Comparison of ENCODE assay signal across 10 cellular contexts in the genomic region with DNA sequence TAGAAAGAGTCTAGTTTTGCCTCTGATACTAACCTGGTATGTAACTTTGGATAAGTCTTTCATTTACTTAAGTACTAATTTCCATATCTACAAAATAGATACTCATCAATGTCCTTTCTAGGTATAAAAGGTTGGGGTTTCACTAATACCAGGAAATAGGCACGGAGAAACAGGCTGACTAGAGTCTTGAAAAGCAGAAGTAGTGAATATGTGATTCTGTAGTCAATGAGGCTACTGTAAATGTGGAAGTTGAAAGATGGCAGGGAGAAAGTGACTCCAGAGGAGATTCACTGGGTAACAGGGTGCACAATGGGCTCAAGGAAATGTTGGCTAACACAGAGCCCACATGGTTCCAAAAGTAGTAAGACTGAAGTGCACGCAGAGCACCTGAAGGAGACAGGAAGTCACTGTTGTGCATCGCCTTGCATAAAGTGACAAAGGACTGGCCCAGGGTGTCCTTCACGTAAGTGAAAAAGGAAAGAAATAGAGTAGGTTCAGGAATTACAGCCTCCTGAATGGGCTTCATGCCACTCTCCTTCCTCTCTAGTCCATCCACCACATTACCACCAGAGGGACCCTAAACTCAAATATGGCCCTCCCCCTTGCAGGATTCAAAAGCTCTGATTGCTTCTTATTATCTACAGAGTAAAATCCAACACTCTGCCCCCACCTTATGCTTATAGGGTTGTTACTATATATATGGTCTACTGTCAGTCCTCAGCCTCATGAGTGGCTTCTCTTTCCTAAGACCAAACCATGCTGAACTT.
DNase-seq lines count a peak whose midpoint lies in the region; ATAC-seq, FAIRE-seq and TF ChIP-seq lines count a peak whose summit lies in the region.
"Had no signal": no experiment of that assay in that cellular context is flagged by ENCODE, and none has a peak within 500 bp of the region (broad histone marks: within the 10 kb centered on the region; RNA-seq: fewer than 3 reads in every experiment).

No MANE protein-coding gene starts in this region.

- H3K4me3 ChIP-seq in HepG2 (replicated peaks in 1 of 3; ENCODE audit: insufficient read depth in 1 of 3, low read depth in 2 of 3, low read length in 3 of 3) (no peak overlapping the region), tibial nerve (no peak overlapping the region)

- no peak for TF ChIP-seq RAD21 in HepG2 (CRISPR knock-in tag; IDR thresholded peaks at IDR 0.05)

- TF ChIP-seq POLR2A in HepG2 (IDR thresholded peaks at IDR 0.05; ENCODE audit: insufficient read depth in 1 of 2, low read depth in 2 of 2, low read length in 2 of 2) = no peak
- no peak for TF ChIP-seq POLR2A in tibial nerve (IDR thresholded peaks at IDR 0.05)

- H3K79me2 ChIP-seq in HepG2 (ENCODE audit: insufficient read depth, low read length) = no peaks in the 10 kb centered on the region

- WGBS in HepG2 (ENCODE audit: low lambda C conversion rate) = 17% methylated on average over 4 of the region's 4 CpGs
- 74 to 75% methylated on average over 4 of the region's 4 CpGs for WGBS in tibial nerve, 2 donors

- H3K4me1 ChIP-seq in HepG2 (ENCODE audit: insufficient read depth, low read length) (no peaks in the 10 kb centered on the region), tibial nerve (no peaks in the 10 kb centered on the region)

- H3K27ac ChIP-seq in HepG2 (ENCODE audit: extremely low read length, insufficient read depth, low read length) = no peak overlapping the region
- no peak overlapping the region for H3K27ac ChIP-seq in tibial nerve
- H3K27ac ChIP-seq: neutrophil had no signal

- DNase-seq in DMS53 (lab: John Stamatoyannopoulos, UW) (peak; percentile 3), DMS53 treated with DMSO at 0.1 percent for 48 hours (lab: John Stamatoyannopoulos, UW; ENCODE audit: unreplicated experiment) (no peak), NCI-H446 treated with DMSO at 0.1 percent for 48 hours (lab: John Stamatoyannopoulos, UW) (peak; percentile 17), HepG2 (ENCODE audit: low spot score) (no peak), epidermal melanocyte (ENCODE audit: insufficient read length, low spot score) (no peak), tibial nerve (ENCODE audit: low spot score in 2 of 2) (no peak)
- DNase-seq: activated CD4-positive, alpha-beta T cell treated with anti-CD3 and anti-CD28 coated beads, Interleukin-2, amount 10 ng/mL, durations not matched to agents 7 days and 5 days had no signal

- H3K4me2 ChIP-seq in HepG2 (ENCODE audit: low read depth, low read length) = no peak overlapping the region

- in situ Hi-C loops in HepG2 (cut with HindIII; ENCODE audit: extremely low pct_ligation_motif_present, low pct_unique_long_range_greater_than_20kb) = no loop called here

- H3K9ac ChIP-seq in HepG2 (ENCODE audit: insufficient read depth, low read depth, low read length) = no peak overlapping the region

- no TSS peak for BruUV-seq in HepG2 (replicated peaks; lab: Mats Ljungman, UMichigan)

- ATAC-seq in GM21526 (IDR thresholded peaks at IDR 0.05; ENCODE audit: low FRiP score, unreplicated experiment) = peak; percentile 62
- ATAC-seq in HepG2 = peak; percentile 76
- ATAC-seq in HG02588 (IDR thresholded peaks at IDR 0.05; ENCODE audit: unreplicated experiment) = no peak

- no peak overlapping the region for H2AFZ ChIP-seq in HepG2 (ENCODE audit: low read length)

- POLR2A ChIA-PET in HepG2 (lab: Yijun Ruan, JAX) = no interaction called here

- no peak for FAIRE-seq in HepG2 (lab: Jason Lieb, UNC)

- H3K36me3 ChIP-seq in HepG2 (replicated peaks in 1 of 2; ENCODE audit: control insufficient read depth in 1 of 2, insufficient read depth in 2 of 2, low read length in 2 of 2) (no peaks in the 10 kb centered on the region), tibial nerve (no peaks in the 10 kb centered on the region)
- H3K36me3 ChIP-seq: neutrophil had no signal

- intact Hi-C loops in HepG2 (cut with micrococcal nuclease; ENCODE audit: unreplicated experiment) = loop anchor here (5.0 kb wide), 1 partner anchor 110 kb away; no protein-coding TSS in a partner anchor

- H3K9me3 ChIP-seq in HepG2 (ENCODE audit: low read length) (no peaks in the 10 kb centered on the region), tibial nerve (no peaks in the 10 kb centered on the region)
- H3K9me3 ChIP-seq: neutrophil had no signal

- H4K20me1 ChIP-seq in HepG2 (ENCODE audit: insufficient read depth, low read length) = no peaks in the 10 kb centered on the region

- H3K27me3 ChIP-seq in HepG2 (ENCODE audit: control insufficient read depth in 1 of 2, insufficient read depth in 2 of 2, low read length in 2 of 2) (no peaks in the 10 kb centered on the region), tibial nerve (no peaks in the 10 kb centered on the region)
- H3K27me3 ChIP-seq: neutrophil had no signal

- CTCF ChIA-PET in HepG2 (lab: Yijun Ruan, JAX; ENCODE audit: low intra/inter-chr PET ratio, low total read pairs) = no interaction called here

- TF ChIP-seq EP300 in HepG2 (IDR thresholded peaks at IDR 0.05; ENCODE audit: low read depth in 2 of 2, low read length in 2 of 2) (no peak), HepG2 (CRISPR knock-in tag; IDR thresholded peaks at IDR 0.05; ENCODE audit: borderline replicate concordance) (no peak), tibial nerve (IDR thresholded peaks at IDR 0.05) (no peak)

- TF ChIP-seq CTCF in HepG2 (CRISPR knock-in tag; IDR thresholded peaks at IDR 0.05) (peak; percentile 23; the same call in 1 of the 2 replicates), tibial nerve (IDR thresholded peaks at IDR 0.05) (no peak)

TF ChIP-seq in HepG2, 621 proteins besides CTCF, POLR2A, EP300 and RAD21:
- TF ChIP-seq GFI1 (CRISPR knock-in tag; IDR thresholded peaks at IDR 0.05; ENCODE audit: borderline replicate concordance) = no peak
- TF ChIP-seq SMC3 (IDR thresholded peaks at IDR 0.05; ENCODE audit: low read length) = peak; percentile 4; the same call in 1 of the 2 replicates
- TF ChIP-seq STAG1 (CRISPR knock-in tag; IDR thresholded peaks at IDR 0.05) = peak; percentile 28; the same call in 1 of the 2 replicates

Comparison
In these comparisons a context has a peak if more than half of its experiments do, and no peak if none do; other contexts are left out.
1. DNase-seq: peak in DMS53 (single experiment) and NCI-H446 treated with DMSO at 0.1 percent for 48 hours (single experiment); none in DMS53 treated with DMSO at 0.1 percent for 48 hours (single experiment), HepG2 (single experiment), epidermal melanocyte (single experiment) and tibial nerve (0 of 2).